Comparison of ENCODE assay signal across 2 cellular contexts in the genomic region with DNA sequence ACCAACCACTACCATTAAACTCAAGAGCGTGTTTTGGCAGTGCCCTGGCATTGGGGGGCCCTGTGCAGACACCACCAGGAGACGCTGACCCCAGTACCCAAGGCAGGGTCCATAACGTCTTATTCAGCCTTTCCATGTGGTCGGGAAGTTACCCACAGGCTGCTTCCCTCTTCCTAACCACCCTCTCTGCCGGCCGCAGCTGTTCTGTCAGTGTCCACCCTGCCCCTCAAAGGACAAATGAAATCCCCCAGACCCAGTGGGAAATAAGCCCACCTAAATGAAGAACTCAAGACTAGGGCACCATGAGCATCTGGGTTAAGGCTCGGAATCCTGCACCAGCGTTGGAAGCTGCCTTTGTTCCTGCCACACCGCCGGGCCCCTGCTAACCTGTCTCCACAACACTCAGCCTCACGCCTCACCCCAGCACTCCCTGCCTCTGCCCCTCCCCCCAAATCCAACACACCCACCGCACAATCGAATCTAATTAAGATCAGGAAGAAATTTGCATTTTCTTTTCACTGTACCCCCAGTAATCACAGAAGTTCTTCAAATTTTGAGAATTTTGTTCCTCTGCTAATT.
TF ChIP-seq lines count a peak whose summit lies in the region.

No MANE protein-coding gene starts in this region.

TF ChIP-seq in SK-N-SH, 30 proteins besides CTCF, POLR2A, EP300 and RAD21 (continued from another document):
- TF ChIP-seq GABPA (IDR thresholded peaks at IDR 0.05; ENCODE audit: low read depth), result no peak
TF ChIP-seq in SK-N-SH: peak in this region for 0.

TF ChIP-seq in SK-N-SH treated with all-trans-retinoic acid at 6 μM for 48 hours, 23 proteins besides CTCF, POLR2A, EP300 and RAD21 (continued from another document):
- TF ChIP-seq, protein P1, sequence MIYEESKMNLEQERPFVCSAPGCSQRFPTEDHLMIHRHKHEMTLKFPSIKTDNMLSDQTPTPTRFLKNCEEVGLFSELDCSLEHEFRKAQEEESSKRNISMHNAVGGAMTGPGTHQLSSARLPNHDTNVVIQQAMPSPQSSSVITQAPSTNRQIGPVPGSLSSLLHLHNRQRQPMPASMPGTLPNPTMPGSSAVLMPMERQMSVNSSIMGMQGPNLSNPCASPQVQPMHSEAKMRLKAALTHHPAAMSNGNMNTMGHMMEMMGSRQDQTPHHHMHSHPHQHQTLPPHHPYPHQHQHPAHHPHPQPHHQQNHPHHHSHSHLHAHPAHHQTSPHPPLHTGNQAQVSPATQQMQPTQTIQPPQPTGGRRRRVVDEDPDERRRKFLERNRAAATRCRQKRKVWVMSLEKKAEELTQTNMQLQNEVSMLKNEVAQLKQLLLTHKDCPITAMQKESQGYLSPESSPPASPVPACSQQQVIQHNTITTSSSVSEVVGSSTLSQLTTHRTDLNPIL (CRISPR knock-in tag; IDR thresholded peaks at IDR 0.05; ENCODE audit: low read depth), result no peak
- TF ChIP-seq, protein P2, sequence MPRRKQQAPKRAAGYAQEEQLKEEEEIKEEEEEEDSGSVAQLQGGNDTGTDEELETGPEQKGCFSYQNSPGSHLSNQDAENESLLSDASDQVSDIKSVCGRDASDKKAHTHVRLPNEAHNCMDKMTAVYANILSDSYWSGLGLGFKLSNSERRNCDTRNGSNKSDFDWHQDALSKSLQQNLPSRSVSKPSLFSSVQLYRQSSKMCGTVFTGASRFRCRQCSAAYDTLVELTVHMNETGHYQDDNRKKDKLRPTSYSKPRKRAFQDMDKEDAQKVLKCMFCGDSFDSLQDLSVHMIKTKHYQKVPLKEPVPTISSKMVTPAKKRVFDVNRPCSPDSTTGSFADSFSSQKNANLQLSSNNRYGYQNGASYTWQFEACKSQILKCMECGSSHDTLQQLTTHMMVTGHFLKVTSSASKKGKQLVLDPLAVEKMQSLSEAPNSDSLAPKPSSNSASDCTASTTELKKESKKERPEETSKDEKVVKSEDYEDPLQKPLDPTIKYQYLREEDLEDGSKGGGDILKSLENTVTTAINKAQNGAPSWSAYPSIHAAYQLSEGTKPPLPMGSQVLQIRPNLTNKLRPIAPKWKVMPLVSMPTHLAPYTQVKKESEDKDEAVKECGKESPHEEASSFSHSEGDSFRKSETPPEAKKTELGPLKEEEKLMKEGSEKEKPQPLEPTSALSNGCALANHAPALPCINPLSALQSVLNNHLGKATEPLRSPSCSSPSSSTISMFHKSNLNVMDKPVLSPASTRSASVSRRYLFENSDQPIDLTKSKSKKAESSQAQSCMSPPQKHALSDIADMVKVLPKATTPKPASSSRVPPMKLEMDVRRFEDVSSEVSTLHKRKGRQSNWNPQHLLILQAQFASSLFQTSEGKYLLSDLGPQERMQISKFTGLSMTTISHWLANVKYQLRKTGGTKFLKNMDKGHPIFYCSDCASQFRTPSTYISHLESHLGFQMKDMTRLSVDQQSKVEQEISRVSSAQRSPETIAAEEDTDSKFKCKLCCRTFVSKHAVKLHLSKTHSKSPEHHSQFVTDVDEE (CRISPR knock-in tag; IDR thresholded peaks at IDR 0.05), result no peak
- TF ChIP-seq, protein P3, sequence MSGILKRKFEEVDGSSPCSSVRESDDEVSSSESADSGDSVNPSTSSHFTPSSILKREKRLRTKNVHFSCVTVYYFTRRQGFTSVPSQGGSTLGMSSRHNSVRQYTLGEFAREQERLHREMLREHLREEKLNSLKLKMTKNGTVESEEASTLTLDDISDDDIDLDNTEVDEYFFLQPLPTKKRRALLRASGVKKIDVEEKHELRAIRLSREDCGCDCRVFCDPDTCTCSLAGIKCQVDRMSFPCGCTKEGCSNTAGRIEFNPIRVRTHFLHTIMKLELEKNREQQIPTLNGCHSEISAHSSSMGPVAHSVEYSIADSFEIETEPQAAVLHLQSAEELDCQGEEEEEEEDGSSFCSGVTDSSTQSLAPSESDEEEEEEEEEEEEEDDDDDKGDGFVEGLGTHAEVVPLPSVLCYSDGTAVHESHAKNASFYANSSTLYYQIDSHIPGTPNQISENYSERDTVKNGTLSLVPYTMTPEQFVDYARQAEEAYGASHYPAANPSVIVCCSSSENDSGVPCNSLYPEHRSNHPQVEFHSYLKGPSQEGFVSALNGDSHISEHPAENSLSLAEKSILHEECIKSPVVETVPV (CRISPR knock-in tag; IDR thresholded peaks at IDR 0.05), result no peak
- TF ChIP-seq SNAI2 (CRISPR knock-in tag; IDR thresholded peaks at IDR 0.05) (no peak), ZFP3 (CRISPR knock-in tag; IDR thresholded peaks at IDR 0.05) (no peak), ZC3H10 (CRISPR knock-in tag; IDR thresholded peaks at IDR 0.05) (no peak), TCF4 (CRISPR knock-in tag; IDR thresholded peaks at IDR 0.05; ENCODE audit: borderline replicate concordance) (no peak), GLIS3 (CRISPR knock-in tag; IDR thresholded peaks at IDR 0.05) (no peak), ZNF70 (CRISPR knock-in tag; IDR thresholded peaks at IDR 0.05) (no peak), ZNF565 (CRISPR knock-in tag; conservative IDR thresholded peaks at IDR 0.05; ENCODE audit: low read depth) (no peak), OSR1 (CRISPR knock-in tag; IDR thresholded peaks at IDR 0.05) (no peak), CSDC2 (CRISPR knock-in tag; IDR thresholded peaks at IDR 0.05) (no peak), ESRRG (CRISPR knock-in tag; IDR thresholded peaks at IDR 0.05) (no peak)
- TF ChIP-seq, protein P4, sequence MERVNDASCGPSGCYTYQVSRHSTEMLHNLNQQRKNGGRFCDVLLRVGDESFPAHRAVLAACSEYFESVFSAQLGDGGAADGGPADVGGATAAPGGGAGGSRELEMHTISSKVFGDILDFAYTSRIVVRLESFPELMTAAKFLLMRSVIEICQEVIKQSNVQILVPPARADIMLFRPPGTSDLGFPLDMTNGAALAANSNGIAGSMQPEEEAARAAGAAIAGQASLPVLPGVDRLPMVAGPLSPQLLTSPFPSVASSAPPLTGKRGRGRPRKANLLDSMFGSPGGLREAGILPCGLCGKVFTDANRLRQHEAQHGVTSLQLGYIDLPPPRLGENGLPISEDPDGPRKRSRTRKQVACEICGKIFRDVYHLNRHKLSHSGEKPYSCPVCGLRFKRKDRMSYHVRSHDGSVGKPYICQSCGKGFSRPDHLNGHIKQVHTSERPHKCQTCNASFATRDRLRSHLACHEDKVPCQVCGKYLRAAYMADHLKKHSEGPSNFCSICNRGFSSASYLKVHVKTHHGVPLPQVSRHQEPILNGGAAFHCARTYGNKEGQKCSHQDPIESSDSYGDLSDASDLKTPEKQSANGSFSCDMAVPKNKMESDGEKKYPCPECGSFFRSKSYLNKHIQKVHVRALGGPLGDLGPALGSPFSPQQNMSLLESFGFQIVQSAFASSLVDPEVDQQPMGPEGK (CRISPR knock-in tag; IDR thresholded peaks at IDR 0.05; ENCODE audit: borderline replicate concordance), result no peak
- TF ChIP-seq, protein P5, sequence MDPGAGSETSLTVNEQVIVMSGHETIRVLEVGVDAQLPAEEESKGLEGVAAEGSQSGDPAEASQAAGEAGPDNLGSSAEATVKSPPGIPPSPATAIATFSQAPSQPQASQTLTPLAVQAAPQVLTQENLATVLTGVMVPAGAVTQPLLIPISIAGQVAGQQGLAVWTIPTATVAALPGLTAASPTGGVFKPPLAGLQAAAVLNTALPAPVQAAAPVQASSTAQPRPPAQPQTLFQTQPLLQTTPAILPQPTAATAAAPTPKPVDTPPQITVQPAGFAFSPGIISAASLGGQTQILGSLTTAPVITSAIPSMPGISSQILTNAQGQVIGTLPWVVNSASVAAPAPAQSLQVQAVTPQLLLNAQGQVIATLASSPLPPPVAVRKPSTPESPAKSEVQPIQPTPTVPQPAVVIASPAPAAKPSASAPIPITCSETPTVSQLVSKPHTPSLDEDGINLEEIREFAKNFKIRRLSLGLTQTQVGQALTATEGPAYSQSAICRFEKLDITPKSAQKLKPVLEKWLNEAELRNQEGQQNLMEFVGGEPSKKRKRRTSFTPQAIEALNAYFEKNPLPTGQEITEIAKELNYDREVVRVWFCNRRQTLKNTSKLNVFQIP (CRISPR knock-in tag; IDR thresholded peaks at IDR 0.05; ENCODE audit: borderline replicate concordance, low read depth), result no peak
